8 cellular contexts compared by ENCODE assay signal in genomic region chr2:118539290-118539689, GRCh38.
DNase-seq lines count a peak whose midpoint lies in the region; ATAC-seq and TF ChIP-seq lines count a peak whose summit lies in the region.

No MANE protein-coding gene starts in this region.

- CTCF ChIA-PET in AG04449 (lab: Yijun Ruan, JAX) = interaction anchor here (0.7 to 2.8 kb wide), 9 partner anchors 9 to 316 kb away, joined by 3 to 10 read pairs (median 4); no protein-coding TSS in a partner anchor

- POLR2A ChIA-PET in AG04449 (lab: Yijun Ruan, JAX) = no interaction called here

- H3K4me1 ChIP-seq in SJSA1 (replicated peaks) = no peaks in the 10 kb centered on the region

- no peaks in the 10 kb centered on the region for H3K36me3 ChIP-seq in SJSA1

- H3K9me3 ChIP-seq in SJSA1 (replicated peaks) = no peaks in the 10 kb centered on the region

- DNase-seq in AG04449 (ENCODE audit: low read depth, low spot score) (no peak), SJSA1 (ENCODE audit: low read depth in 1 of 2, low spot score in 2 of 2) (peak; percentile 21 to 50), hepatic stellate cell (ENCODE audit: low spot score) (peak; percentile 11), mesenteric fat pad (ENCODE audit: low spot score) (no peak), NCI-H2107 treated with DMSO at 0.1 percent for 48 hours (lab: John Stamatoyannopoulos, UW; ENCODE audit: unreplicated experiment) (no peak), activated gamma-delta T cell treated with Interleukin-2 at 50 U/mL for 16 hours (no peak)

- no peaks in the 10 kb centered on the region for H3K27me3 ChIP-seq in SJSA1 (replicated peaks)

- TF ChIP-seq CTCF in AG04449 (IDR thresholded peaks at IDR 0.05; ENCODE audit: insufficient read depth, low read length, missing control alignments) (peak; percentile 15), GM12873 (IDR thresholded peaks at IDR 0.05; ENCODE audit: insufficient read depth, low read depth, low read length, missing control alignments) (peak; percentile 37)

- no peak overlapping the region for H3K27ac ChIP-seq in SJSA1

- H3K4me3 ChIP-seq in AG04449 (ENCODE audit: low read depth, low read length) = no peak overlapping the region
- H3K4me3 ChIP-seq in SJSA1 = no peak overlapping the region

- no peak for ATAC-seq in HG03139 (IDR thresholded peaks at IDR 0.05; ENCODE audit: unreplicated experiment)

Comparison
In these comparisons a context has a peak if more than half of its experiments do, and no peak if none do; other contexts are left out.
1. DNase-seq: peak in SJSA1 (2 of 2) and hepatic stellate cell (single experiment); none in AG04449 (single experiment), mesenteric fat pad (single experiment), NCI-H2107 treated with DMSO at 0.1 percent for 48 hours (single experiment) and activated gamma-delta T cell treated with Interleukin-2 at 50 U/mL for 16 hours (single experiment).